In genomic region chr17:63775420-63775819, GRCh38 we compare ENCODE assay signal across 9 cellular contexts. TPM values are rescaled to one million over a fixed set of nuclear protein-coding genes. Genes with fewer than 3 reads are reported as not detected.
DNase-seq lines count a peak whose midpoint lies in the region; ATAC-seq and TF ChIP-seq lines count a peak whose summit lies in the region.
"Had no signal": no experiment of that assay in that cellular context is flagged by ENCODE, and none has a peak within 500 bp of the region (broad histone marks: within the 10 kb centered on the region; RNA-seq: fewer than 3 reads in every experiment).

No MANE protein-coding gene starts in this region.

- TF ChIP-seq CTCF in astrocyte of the cerebellum (IDR thresholded peaks at IDR 0.05; ENCODE audit: low read depth, low read length, missing control alignments) (no peak), right lobe of liver (IDR thresholded peaks at IDR 0.05) (no peak), upper lobe of left lung (IDR thresholded peaks at IDR 0.05) (no peak)

- H3K27ac ChIP-seq in right lobe of liver (no peak overlapping the region), upper lobe of left lung (peak overlapping the region in 3 of 4 donors; percentile 96 to 99 (median 96))

- intact Hi-C loops in right lobe of liver (cut with DNase I): no loop called here

- TF ChIP-seq POLR2A in right lobe of liver (IDR thresholded peaks at IDR 0.05) (no peak), upper lobe of left lung (IDR thresholded peaks at IDR 0.05) (no peak)

- H3K27ac Mint-ChIP-seq in activated naive CD4-positive, alpha-beta T cell treated with anti-CD3 and anti-CD28 coated beads, Interleukin-2, amount 10 ng/mL, durations not matched to agents 7 days and 5 days: peak overlapping the region; percentile 100

- no peaks in the 10 kb centered on the region for H3K27me3 ChIP-seq in right lobe of liver
- H3K27me3 ChIP-seq in upper lobe of left lung: no peaks in the 10 kb centered on the region

- peaks cover 61% of the 10 kb centered on the region for H3K4me1 Mint-ChIP-seq in activated naive CD4-positive, alpha-beta T cell treated with anti-CD3 and anti-CD28 coated beads, Interleukin-2, amount 10 ng/mL, durations not matched to agents 7 days and 5 days

- H3K36me3 ChIP-seq in right lobe of liver (peaks cover 0 to 11% (median 3%) of the 10 kb centered on the region in 4 donors), upper lobe of left lung (peaks cover 0 to 13% (median 5%) of the 10 kb centered on the region in 4 donors)

- 24% methylated on average over 8 of the region's 8 CpGs for WGBS in right lobe of liver (ENCODE audit: insufficient coverage, low coverage, low lambda C conversion rate, missing lambda C conversion rate)
- 28 to 29% methylated on average over 8 of the region's 8 CpGs for WGBS in upper lobe of left lung, 2 donors

- H3K9me3 ChIP-seq in right lobe of liver (no peaks in the 10 kb centered on the region), upper lobe of left lung (no peaks in the 10 kb centered on the region)

- H3K4me1 ChIP-seq in right lobe of liver (peaks cover 0 to 34% (median 6%) of the 10 kb centered on the region in 4 donors), upper lobe of left lung (peaks cover 37 to 56% (median 46%) of the 10 kb centered on the region in 4 donors)

- peak overlapping the region; percentile 95 for H3K4me3 Mint-ChIP-seq in activated naive CD4-positive, alpha-beta T cell treated with anti-CD3 and anti-CD28 coated beads, Interleukin-2, amount 10 ng/mL, durations not matched to agents 7 days and 5 days

- DNase-seq in activated naive CD4-positive, alpha-beta T cell treated with anti-CD3 and anti-CD28 coated beads, Interleukin-2, amount 10 ng/mL, durations not matched to agents 7 days and 5 days: no peak
- DNase-seq in activated naive CD4-positive, alpha-beta T cell (lab: John Stamatoyannopoulos, UW): no peak
- DNase-seq in astrocyte of the cerebellum (ENCODE audit: low read depth) (no peak), right lobe of liver (no peak), upper lobe of left lung (no peak), NCI-H2029 treated with DMSO at 0.1 percent for 48 hours (lab: John Stamatoyannopoulos, UW) (no peak)
- DNase-seq: SW 1271 had no signal

- no peaks in the 10 kb centered on the region for H3K9me3 Mint-ChIP-seq in activated naive CD4-positive, alpha-beta T cell treated with anti-CD3 and anti-CD28 coated beads, Interleukin-2, amount 10 ng/mL, durations not matched to agents 7 days and 5 days

- in situ Hi-C loops in astrocyte of the cerebellum (cut with HindIII; ENCODE audit: low sequenced_read_pairs): no loop called here

- TF ChIP-seq EP300 in upper lobe of left lung (IDR thresholded peaks at IDR 0.05): no peak

- CTCF ChIA-PET in activated naive CD4-positive, alpha-beta T cell treated with anti-CD3 and anti-CD28 coated beads, Interleukin-2, amount 10 ng/mL, durations not matched to agents 7 days and 5 days (lab: Charles Lee): interaction anchor here (0.7 to 2.1 kb wide), 7 partner anchors 9 to 350 kb away, joined by 3 to 8 read pairs (median 3); no protein-coding TSS in a partner anchor

- H3K4me3 ChIP-seq in astrocyte of the cerebellum (ENCODE audit: low read depth, low read length) (peak overlapping the region; percentile 82), right lobe of liver (peak overlapping the region; percentile 74 to 92 (median 81)), upper lobe of left lung (peak overlapping the region in 3 of 4 donors; percentile 78 to 98 (median 79))

- no peak for ATAC-seq in right lobe of liver
- ATAC-seq in upper lobe of left lung (ENCODE audit: low FRiP score in 2 of 2): no peak
- no peak for ATAC-seq in GM19351 (IDR thresholded peaks at IDR 0.05; ENCODE audit: unreplicated experiment)
- ATAC-seq in GM21528 (IDR thresholded peaks at IDR 0.05; ENCODE audit: low FRiP score, unreplicated experiment): no peak

- no peaks in the 10 kb centered on the region for H3K27me3 Mint-ChIP-seq in activated naive CD4-positive, alpha-beta T cell treated with anti-CD3 and anti-CD28 coated beads, Interleukin-2, amount 10 ng/mL, durations not matched to agents 7 days and 5 days

- peaks cover 38% of the 10 kb centered on the region for H3K36me3 Mint-ChIP-seq in activated naive CD4-positive, alpha-beta T cell treated with anti-CD3 and anti-CD28 coated beads, Interleukin-2, amount 10 ng/mL, durations not matched to agents 7 days and 5 days

RNA-seq across cellular contexts. Expression of gene DDX42, which starts 1.4 kb away (rescaled TPM):
- total RNA-seq in right lobe of liver (10 to 100 TPM; 28.5 to 45.2 (median 36.2) TPM), upper lobe of left lung (100 to 1,000 TPM in 2 of 6 donors, 10 to 100 TPM in 4; 76.8 to 345 (median 87.6) TPM)

RNA-seq across cellular contexts. Expression of gene CCDC47, which starts 2.0 kb away (rescaled TPM):
- 10 to 100 TPM; 45.7 to 69.9 (median 63.6) TPM for total RNA-seq in right lobe of liver
- 100 to 1,000 TPM in 1 of 6 donors, 10 to 100 TPM in 5; 65.9 to 118 (median 92.9) TPM for total RNA-seq in upper lobe of left lung

RNA-seq across cellular contexts. Expression of gene STRADA, which starts 33.8 kb away (rescaled TPM):
- total RNA-seq in right lobe of liver (10 to 100 TPM in 5 of 6 experiments, 1 to 10 TPM in 1; 8.4 to 15.1 (median 13.0) TPM), upper lobe of left lung (10 to 100 TPM; 18.7 to 60.8 (median 32.4) TPM)

RNA-seq across cellular contexts. Expression of gene PSMC5, which starts 51.8 kb away (rescaled TPM):
- total RNA-seq in right lobe of liver (10 to 100 TPM; 52.7 to 70.9 (median 66.5) TPM), upper lobe of left lung (100 to 1,000 TPM in 1 of 6 donors, 10 to 100 TPM in 5; 55.2 to 118 (median 88.1) TPM)

RNA-seq across cellular contexts. Expression of gene FTSJ3, which starts 52.0 kb away (rescaled TPM):
- total RNA-seq in right lobe of liver (10 to 100 TPM; 12.9 to 25.9 (median 19.0) TPM), upper lobe of left lung (10 to 100 TPM; 24.7 to 75.4 (median 41.8) TPM)

Comparison
In these comparisons a context has a peak if more than half of its experiments do, and no peak if none do; other contexts are left out.
1. H3K27ac ChIP-seq: peak in upper lobe of left lung (3 of 4); none in right lobe of liver (0 of 3).
2. Peak in every context shown above with its lines, with median percentiles within 50 percentile points of each other: H3K4me3 ChIP-seq.